In the genomic region with DNA sequence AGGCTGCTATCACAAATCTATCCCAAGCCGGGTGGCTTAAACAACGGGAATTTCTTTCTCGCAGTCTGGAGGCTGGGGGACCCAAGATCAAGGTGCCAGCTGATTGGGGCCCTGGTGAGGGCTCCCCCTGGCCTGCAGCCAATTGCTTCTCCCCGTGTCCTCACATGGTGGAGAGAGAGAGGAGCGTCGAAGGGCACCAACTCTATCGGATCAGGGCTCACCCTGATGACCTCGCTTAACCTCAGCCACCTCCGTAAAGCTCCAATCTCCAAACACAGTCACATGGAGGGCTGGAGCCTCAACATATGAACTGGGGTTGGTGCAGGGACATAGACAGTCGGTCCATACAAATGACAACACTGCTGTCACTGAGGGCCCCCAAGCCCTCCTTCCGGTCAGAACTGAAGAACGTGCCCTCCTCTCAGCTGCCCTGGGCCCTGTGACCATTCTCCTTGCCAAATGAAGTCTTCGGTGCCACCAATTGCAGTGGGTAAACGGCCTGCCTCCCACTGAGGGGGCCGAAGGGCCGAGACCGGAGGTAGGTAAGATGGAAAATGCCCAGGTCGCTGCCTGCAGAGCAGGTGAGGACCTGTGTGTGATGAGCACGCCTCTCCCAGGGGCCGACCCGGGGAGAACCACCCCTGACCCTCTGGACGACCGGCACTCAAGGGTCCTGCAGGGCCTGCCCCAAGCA, we compare ENCODE assay signal across 14 cellular contexts.
DNase-seq lines count a peak whose midpoint lies in the region; ATAC-seq and TF ChIP-seq lines count a peak whose summit lies in the region.
"Had no signal": no experiment of that assay in that cellular context is flagged by ENCODE, and none has a peak within 500 bp of the region (broad histone marks: within the 10 kb centered on the region; RNA-seq: fewer than 3 reads in every experiment).

No MANE protein-coding gene starts in this region.

- intact Hi-C loops in gastrocnemius medialis (cut with DNase I; ENCODE audit: low total_unique reads): loop anchor here (2.0 to 10.0 kb wide), 2 partner anchors 47 to 157 kb away; no protein-coding TSS in a partner anchor
- intact Hi-C loops in activated CD4-positive, alpha-beta memory T cell treated with anti-CD3 and anti-CD28 coated beads for 36 hours (cut with micrococcal nuclease): no loop called here

- H3K4me1 Mint-ChIP-seq in activated CD4-positive, alpha-beta memory T cell treated with anti-CD3 and anti-CD28 coated beads for 36 hours (ENCODE audit: low read depth): peaks cover 10% of the 10 kb centered on the region
- peaks cover 6% of the 10 kb centered on the region for H3K4me1 Mint-ChIP-seq in activated naive CD8-positive, alpha-beta T cell treated with anti-CD3 and anti-CD28 coated beads, Interleukin-2, amount 50 U/mL, for 24 hours

- TF ChIP-seq POLR2A in gastrocnemius medialis (IDR thresholded peaks at IDR 0.05): no peak

- ATAC-seq in lung (ENCODE audit: insufficient read depth, low FRiP score) (no peak), gastrocnemius medialis (no peak)
- no peak for ATAC-seq in activated naive CD8-positive, alpha-beta T cell treated with anti-CD3 and anti-CD28 coated beads, Interleukin-2, amount 50 U/mL, for 24 hours

- no peak overlapping the region for H3K9ac ChIP-seq in BLaER1

- H3K27me3 Mint-ChIP-seq in activated CD4-positive, alpha-beta memory T cell treated with anti-CD3 and anti-CD28 coated beads for 36 hours: no peaks in the 10 kb centered on the region
- H3K27me3 Mint-ChIP-seq in activated naive CD8-positive, alpha-beta T cell treated with anti-CD3 and anti-CD28 coated beads, Interleukin-2, amount 50 U/mL, for 24 hours: no peaks in the 10 kb centered on the region

- H3K27me3 ChIP-seq in BLaER1 (no peaks in the 10 kb centered on the region), lung (ENCODE audit: control insufficient read depth, insufficient read depth) (no peaks in the 10 kb centered on the region), gastrocnemius medialis (no peaks in the 10 kb centered on the region)

- 74 to 87% methylated on average over 23 of the region's 23 CpGs for WGBS in lung, 2 donors

- peak overlapping the region; percentile 81 for H3K4me2 ChIP-seq in BLaER1
- H3K4me2 ChIP-seq: smooth muscle cell had no signal

- POLR2A ChIA-PET in activated CD4-positive, alpha-beta memory T cell treated with anti-CD3 and anti-CD28 coated beads for 36 hours (lab: Charles Lee): no interaction called here

- TF ChIP-seq CTCF in lung (IDR thresholded peaks at IDR 0.05; ENCODE audit: control extremely low read depth, extremely low read depth) (no peak), gastrocnemius medialis (IDR thresholded peaks at IDR 0.05 in 4 of 5, conservative IDR thresholded peaks at IDR 0.05 in 1 of 5) (no peak)

- in situ Hi-C loops in gastrocnemius medialis (cut with MboI; ENCODE audit: low sequenced_read_pairs in 4 of 4): no loop called here

- CTCF ChIA-PET in activated CD4-positive, alpha-beta memory T cell treated with anti-CD3 and anti-CD28 coated beads for 36 hours (lab: Charles Lee): no interaction called here

- peaks cover 13% of the 10 kb centered on the region for H3K9me3 ChIP-seq in BLaER1
- H3K9me3 ChIP-seq in lung (ENCODE audit: control insufficient read depth in 2 of 2, insufficient read depth in 1 of 2, low read length in 1 of 2): no peaks in the 10 kb centered on the region
- no peaks in the 10 kb centered on the region for H3K9me3 ChIP-seq in gastrocnemius medialis

- no peaks in the 10 kb centered on the region for H3K36me3 ChIP-seq in BLaER1
- no peaks in the 10 kb centered on the region for H3K36me3 ChIP-seq in lung (ENCODE audit: control insufficient read depth in 2 of 2, insufficient read depth in 2 of 2, low read length in 2 of 2)
- no peaks in the 10 kb centered on the region for H3K36me3 ChIP-seq in gastrocnemius medialis

- no peak overlapping the region for H3K4me3 Mint-ChIP-seq in activated CD4-positive, alpha-beta memory T cell treated with anti-CD3 and anti-CD28 coated beads for 36 hours
- H3K4me3 Mint-ChIP-seq in activated naive CD8-positive, alpha-beta T cell treated with anti-CD3 and anti-CD28 coated beads, Interleukin-2, amount 50 U/mL, for 24 hours: no peak overlapping the region

- no peak overlapping the region for H3K27ac Mint-ChIP-seq in activated CD4-positive, alpha-beta memory T cell treated with anti-CD3 and anti-CD28 coated beads for 36 hours
- no peak overlapping the region for H3K27ac Mint-ChIP-seq in activated naive CD8-positive, alpha-beta T cell treated with anti-CD3 and anti-CD28 coated beads, Interleukin-2, amount 50 U/mL, for 24 hours

- H3K36me3 Mint-ChIP-seq in activated CD4-positive, alpha-beta memory T cell treated with anti-CD3 and anti-CD28 coated beads for 36 hours: no peaks in the 10 kb centered on the region
- H3K36me3 Mint-ChIP-seq in activated naive CD8-positive, alpha-beta T cell treated with anti-CD3 and anti-CD28 coated beads, Interleukin-2, amount 50 U/mL, for 24 hours (ENCODE audit: low read depth): no peaks in the 10 kb centered on the region

- H3K4me1 ChIP-seq in BLaER1 (peaks cover 73% of the 10 kb centered on the region), lung (ENCODE audit: control insufficient read depth in 2 of 2, insufficient read depth in 2 of 2, low read length in 2 of 2) (peaks cover 22 to 36% of the 10 kb centered on the region in 2 donors), gastrocnemius medialis (peaks cover 75 to 78% of the 10 kb centered on the region in 2 donors)

- no peaks in the 10 kb centered on the region for H4K20me1 ChIP-seq in BLaER1

- H3K4me3 ChIP-seq in BLaER1 (no peak overlapping the region), lung (no peak overlapping the region), gastrocnemius medialis (no peak overlapping the region)
- H3K4me3 ChIP-seq: smooth muscle cell had no signal

- no peak for DNase-seq in lung (ENCODE audit: low spot score)
- DNase-seq in gastrocnemius medialis: no peak
- DNase-seq in T1000 (lab: John Stamatoyannopoulos, UW): no peak
- DNase-seq in RKO (ENCODE audit: low spot score): no peak
- DNase-seq in activated CD4-positive, alpha-beta memory T cell treated with anti-CD3 and anti-CD28 coated beads for 36 hours: no peak
- no peak for DNase-seq in activated naive CD8-positive, alpha-beta T cell treated with anti-CD3 and anti-CD28 coated beads, Interleukin-2, amount 50 U/mL, for 24 hours
- DNase-seq: activated CD4-positive, alpha-beta T cell treated with anti-CD3 and anti-CD28 coated beads, Interleukin-2, amount 50 U/mL, for 48 hours; cerebellar nuclear complex; NCI-H1436; NCI-H510A treated with DMSO at 0.1 percent for 48 hours; T-helper 2 cell had no signal

- H3K27ac ChIP-seq in BLaER1 (peak overlapping the region; percentile 92), cingulate gyrus (ENCODE audit: low read depth, low read length) (peak overlapping the region; percentile 65), lung (ENCODE audit: low read depth in 1 of 2, low read length in 1 of 2) (peak overlapping the region; percentile 77 to 95), gastrocnemius medialis (peak overlapping the region; percentile 85 to 94 (median 91))

- H3K9me3 Mint-ChIP-seq in activated CD4-positive, alpha-beta memory T cell treated with anti-CD3 and anti-CD28 coated beads for 36 hours: peaks cover 2% of the 10 kb centered on the region
- H3K9me3 Mint-ChIP-seq in activated naive CD8-positive, alpha-beta T cell treated with anti-CD3 and anti-CD28 coated beads, Interleukin-2, amount 50 U/mL, for 24 hours: no peaks in the 10 kb centered on the region
